ENCODE assay signal across 14 cellular contexts in genomic region chr7:132381742-132382472, GRCh38.
A peak's percentile ranks its signal among the peaks of the same experiment; 100 is the strongest.
DNase-seq lines count a peak whose midpoint lies in the region; ATAC-seq and TF ChIP-seq lines count a peak whose summit lies in the region.
"Had no signal": no experiment of that assay in that cellular context is flagged by ENCODE, and none has a peak within 500 bp of the region (broad histone marks: within the 10 kb centered on the region; RNA-seq: fewer than 3 reads in every experiment).

No MANE protein-coding gene starts in this region.

- no peak for ATAC-seq in HG02763 (IDR thresholded peaks at IDR 0.05; ENCODE audit: unreplicated experiment)
- no peak for ATAC-seq in GM21825 (IDR thresholded peaks at IDR 0.05; ENCODE audit: unreplicated experiment)
- ATAC-seq in GM21390 (IDR thresholded peaks at IDR 0.05; ENCODE audit: unreplicated experiment): no peak
- ATAC-seq: stimulated activated memory B cell treated with anti-CD40 and anti-IgM and Interleukin-4, amounts not matched to agents 10 μg/mL and 1 μg/mL and 100 μg/mL, for 72 hours had no signal

- TF ChIP-seq CTCF in brain (conservative IDR thresholded peaks at IDR 0.05): no peak
- no peak for TF ChIP-seq CTCF in nephron (IDR thresholded peaks at IDR 0.05; ENCODE audit: unreplicated experiment in 3 of 3)

- DNase-seq in DMS153 (lab: John Stamatoyannopoulos, UW) (peak; percentile 69), NCI-H2081 treated with DMSO at 0.1 percent for 48 hours (lab: John Stamatoyannopoulos, UW) (peak; percentile 80), T-helper 1 cell (no peak)
- DNase-seq: activated CD4-positive, alpha-beta T cell treated with anti-CD3 and anti-CD28 coated beads for 48 hours; activated T-cell treated with anti-CD3 and anti-CD28 coated beads, Interleukin-2, amount 50 U/mL, for 48 hours; DND-41; stimulated activated CD4-positive, alpha-beta T cell treated with anti-CD3 and anti-CD28 coated beads, Interleukin-4, amount 100 ng/mL, for 24 hours; uterus had no signal

- peak overlapping the region in 4 of 5 experiments; percentile 1 to 48 (median 16) for H3K4me3 Mint-ChIP-seq in brain
- no peak overlapping the region for H3K4me3 Mint-ChIP-seq in nephron
- H3K4me3 Mint-ChIP-seq: stimulated activated memory B cell treated with anti-CD40 and anti-IgM and Interleukin-4, amounts not matched to agents 10 μg/mL and 1 μg/mL and 100 μg/mL, for 72 hours had no signal

- H3K27me3 Mint-ChIP-seq in brain (peaks cover 21% of the 10 kb centered on the region), nephron (ENCODE audit: low read depth) (peaks cover 24% of the 10 kb centered on the region)
- H3K27me3 Mint-ChIP-seq: stimulated activated memory B cell treated with anti-CD40 and anti-IgM and Interleukin-4, amounts not matched to agents 10 μg/mL and 1 μg/mL and 100 μg/mL, for 72 hours had no signal

- peaks cover 73% of the 10 kb centered on the region for H3K4me1 Mint-ChIP-seq in brain
- peaks cover 73% of the 10 kb centered on the region for H3K4me1 Mint-ChIP-seq in nephron
- H3K4me1 Mint-ChIP-seq: stimulated activated memory B cell treated with anti-CD40 and anti-IgM and Interleukin-4, amounts not matched to agents 10 μg/mL and 1 μg/mL and 100 μg/mL, for 72 hours had no signal

- peaks cover 0 to 3% (median 0%) of the 10 kb centered on the region in 5 experiments for H3K9me3 Mint-ChIP-seq in brain
- H3K9me3 Mint-ChIP-seq in nephron: no peaks in the 10 kb centered on the region
- H3K9me3 Mint-ChIP-seq: stimulated activated memory B cell treated with anti-CD40 and anti-IgM and Interleukin-4, amounts not matched to agents 10 μg/mL and 1 μg/mL and 100 μg/mL, for 72 hours had no signal

- no peaks in the 10 kb centered on the region for H3K36me3 Mint-ChIP-seq in brain
- no peaks in the 10 kb centered on the region for H3K36me3 Mint-ChIP-seq in nephron (ENCODE audit: low read depth)
- H3K36me3 Mint-ChIP-seq: stimulated activated memory B cell treated with anti-CD40 and anti-IgM and Interleukin-4, amounts not matched to agents 10 μg/mL and 1 μg/mL and 100 μg/mL, for 72 hours had no signal

- H3K27ac Mint-ChIP-seq in brain: peak overlapping the region in 4 of 5 experiments; percentile 7 to 83 (median 66)
- peak overlapping the region; percentile 87 to 93 (median 89) for H3K27ac Mint-ChIP-seq in nephron
- H3K27ac Mint-ChIP-seq: stimulated activated memory B cell treated with anti-CD40 and anti-IgM and Interleukin-4, amounts not matched to agents 10 μg/mL and 1 μg/mL and 100 μg/mL, for 72 hours had no signal

Comparison
In these comparisons a context has a peak if more than half of its experiments do, and no peak if none do; other contexts are left out.
1. DNase-seq: peak in DMS153 (single experiment) and NCI-H2081 treated with DMSO at 0.1 percent for 48 hours (single experiment); none in T-helper 1 cell (0 of 5).
2. H3K4me3 Mint-ChIP-seq: peak in brain (4 of 5); none in nephron (0 of 3).